Comparison of ENCODE assay signal across 23 cellular contexts in genomic region chr6:77548190-77548589, GRCh38.
"Had no signal": no experiment of that assay in that cellular context is flagged by ENCODE, and none has a peak within 500 bp of the region (broad histone marks: within the 10 kb centered on the region; RNA-seq: fewer than 3 reads in every experiment).

No MANE protein-coding gene starts in this region.

- H3K4me1 ChIP-seq: gastrocnemius medialis, lower lobe of right lung, psoas muscle, sigmoid colon, testis, tibial artery had no signal

- H3K36me3 ChIP-seq: gastrocnemius medialis, lower lobe of right lung, ovary, sigmoid colon, tibial artery had no signal

- ATAC-seq: esophagus mucosa; gastrocnemius medialis; left ventricle myocardium superior; lower lobe of right lung; naive thymus-derived CD8-positive, alpha-beta T cell; psoas muscle; right cardiac atrium; stimulated activated memory B cell treated with anti-CD40 and anti-IgM and Interleukin-4, amounts not matched to agents 10 μg/mL and 1 μg/mL and 100 μg/mL, for 72 hours; stimulated activated naive CD8-positive, alpha-beta T cell treated with anti-CD3 and anti-CD28 coated beads, Interleukin-15, Interleukin-2, amounts not matched to agents 100 U/mL and 50 U/mL, for 24 hours had no signal

- H3K27ac ChIP-seq: dorsolateral prefrontal cortex, gastrocnemius medialis, lower lobe of right lung, ovary, psoas muscle, sigmoid colon, testis, tibial artery had no signal

- DNase-seq: dorsolateral prefrontal cortex; effector CD4-positive, alpha-beta T cell; foreskin fibroblast; gastrocnemius medialis; head of caudate nucleus; left ventricle myocardium superior; lower lobe of right lung; naive thymus-derived CD8-positive, alpha-beta T cell; nephron progenitor cell; nucleus accumbens; ovary; posterior cingulate gyrus; psoas muscle; right cardiac atrium; sigmoid colon; stimulated activated CD4-positive, alpha-beta T cell treated with anti-CD3 and anti-CD28 coated beads, Interleukin-4, amount 100 ng/mL, for 4 hours; stimulated activated naive CD8-positive, alpha-beta T cell treated with anti-CD3 and anti-CD28 coated beads, Interleukin-15, Interleukin-2, amounts not matched to agents 100 U/mL and 50 U/mL, for 24 hours; substantia nigra; testis; tibial artery had no signal

- H3K9me3 ChIP-seq: gastrocnemius medialis, lower lobe of right lung, ovary, psoas muscle, sigmoid colon, testis, tibial artery had no signal

- H3K27me3 ChIP-seq: gastrocnemius medialis, ovary, sigmoid colon, testis, tibial artery had no signal

- H3K4me3 ChIP-seq: dorsolateral prefrontal cortex, gastrocnemius medialis, lower lobe of right lung, ovary, psoas muscle, sigmoid colon, testis, tibial artery had no signal

- FAIRE-seq: keratinocyte had no signal
